20 cellular contexts compared by ENCODE assay signal in the genomic region with DNA sequence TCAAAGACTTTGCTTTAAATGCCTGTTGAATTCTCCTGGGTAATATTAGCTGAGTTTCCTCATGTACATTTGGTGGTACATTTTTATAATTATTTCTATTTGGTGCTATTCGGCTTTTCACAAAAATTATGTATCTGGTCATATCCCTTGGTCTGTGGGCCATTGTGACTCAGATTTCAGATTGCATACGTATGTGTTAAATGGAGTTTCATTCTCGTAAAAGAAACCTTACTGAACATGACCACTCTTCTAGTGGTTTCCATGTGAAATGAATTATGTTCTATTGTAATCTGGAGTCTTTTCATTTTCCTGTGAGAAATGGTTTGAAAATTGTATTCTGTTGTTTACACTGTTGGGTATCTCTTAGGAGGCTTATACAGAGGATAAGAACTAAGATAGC.
DNase-seq lines count a peak whose midpoint lies in the region; ATAC-seq, FAIRE-seq and TF ChIP-seq lines count a peak whose summit lies in the region.
"Had no signal": no experiment of that assay in that cellular context is flagged by ENCODE, and none has a peak within 500 bp of the region (broad histone marks: within the 10 kb centered on the region; RNA-seq: fewer than 3 reads in every experiment).

No MANE protein-coding gene starts in this region.

- H3K27me3 ChIP-seq in GM12878 (replicated peaks in 1 of 2; ENCODE audit: control insufficient read depth in 2 of 2, insufficient read depth in 2 of 2, low read length in 1 of 2) (no peaks in the 10 kb centered on the region), prostate gland (replicated peaks; ENCODE audit: insufficient read depth) (no peaks in the 10 kb centered on the region)
- H3K27me3 ChIP-seq: BLaER1 treated with 17β-estradiol and CSF1 and Interleukin-3, amounts not matched to agents 10 nM and 100 nM had no signal

- TF ChIP-seq POLR2A in GM12878 (IDR thresholded peaks at IDR 0.05; ENCODE audit: low read depth, low read length) (no peak), prostate gland (IDR thresholded peaks at IDR 0.05) (no peak)

- TF ChIP-seq EP300 in GM12878 (IDR thresholded peaks at IDR 0.05; ENCODE audit: borderline replicate concordance in 1 of 2, control insufficient read depth in 1 of 2, low read depth in 2 of 2, low read length in 2 of 2) = peak; percentile 75 to 79; a peak in 3 of 4 replicates

- H4K20me1 ChIP-seq in GM12878 (ENCODE audit: control insufficient read depth, insufficient read depth) = no peaks in the 10 kb centered on the region
- H4K20me1 ChIP-seq: BLaER1 treated with 17β-estradiol and CSF1 and Interleukin-3, amounts not matched to agents 10 nM and 100 nM had no signal

- no peak overlapping the region for H3K9ac ChIP-seq in GM12878 (ENCODE audit: control insufficient read depth, insufficient read depth, low read length)
- H3K9ac ChIP-seq: BLaER1 treated with 17β-estradiol and CSF1 and Interleukin-3, amounts not matched to agents 10 nM and 100 nM; GM23248 had no signal

- H3K4me1 ChIP-seq in GM12878 (ENCODE audit: control insufficient read depth, insufficient read depth, low read length) = no peaks in the 10 kb centered on the region
- H3K4me1 ChIP-seq in prostate gland (replicated peaks) = no peaks in the 10 kb centered on the region
- H3K4me1 ChIP-seq: HAP-1 had no signal

- TF ChIP-seq RAD21 in GM12878 (IDR thresholded peaks at IDR 0.05; ENCODE audit: insufficient read depth, low read depth, low read length) = no peak

- POLR2A ChIA-PET in GM12878 (lab: Charles Lee) = interaction anchor here (0.5 kb wide), 1 partner anchor 108 kb away, joined by 3 read pairs; no protein-coding TSS in a partner anchor

- SMC1A ChIA-PET in GM12878 (lab: Charles Lee; ENCODE audit: uncharacterized antibody, unreplicated experiment) = interaction anchor here (0.5 to 3.4 kb wide), 13 partner anchors 13 to 151 kb away, joined by 3 to 18 read pairs (median 4); no protein-coding TSS in a partner anchor

- BruUV-seq in GM12878 (replicated peaks; lab: Mats Ljungman, UMichigan) = no TSS peak

- CTCF ChIA-PET in GM12878 (lab: Yijun Ruan, JAX) = interaction anchor here (0.7 to 1.8 kb wide), 3 partner anchors 13 to 33 kb away, joined by 3 to 4 read pairs (median 3); no protein-coding TSS in a partner anchor

- TF ChIP-seq CTCF in GM12865 (IDR thresholded peaks at IDR 0.05; ENCODE audit: insufficient read depth, low read depth, low read length, missing control alignments) (no peak), GM12878 (IDR thresholded peaks at IDR 0.05 in 2 of 3, conservative IDR thresholded peaks at IDR 0.05 in 1 of 3; ENCODE audit: control insufficient read depth in 2 of 3, extremely low read depth in 1 of 3, insufficient read depth in 1 of 3, low read depth in 3 of 3, low read length in 3 of 3) (no peak), prostate gland (IDR thresholded peaks at IDR 0.05) (no peak)

- H3K36me3 ChIP-seq in GM12878 (ENCODE audit: control insufficient read depth in 2 of 2, insufficient read depth in 2 of 2, low read length in 1 of 2) (no peaks in the 10 kb centered on the region), prostate gland (no peaks in the 10 kb centered on the region)
- H3K36me3 ChIP-seq: BLaER1 treated with 17β-estradiol and CSF1 and Interleukin-3, amounts not matched to agents 10 nM and 100 nM; HAP-1 had no signal

- no peaks in the 10 kb centered on the region for H3K79me2 ChIP-seq in GM12878 (ENCODE audit: control insufficient read depth, insufficient read depth, low read length)

- H3K9me3 ChIP-seq in GM12878 (replicated peaks; ENCODE audit: control insufficient read depth, insufficient read depth, low read length) (no peaks in the 10 kb centered on the region), prostate gland (no peaks in the 10 kb centered on the region)
- H3K9me3 ChIP-seq: BLaER1 treated with 17β-estradiol and CSF1 and Interleukin-3, amounts not matched to agents 10 nM and 100 nM; HAP-1 had no signal

- intact Hi-C loops in GM12878 (cut with micrococcal nuclease; ENCODE audit: unreplicated experiment) (loop anchor here (5.0 kb wide), 1 partner anchor 109 kb away; no protein-coding TSS in a partner anchor), left cardiac atrium (cut with DNase I) (no loop called here), sciatic nerve (cut with DNase I) (no loop called here), prostate gland (cut with DNase I) (no loop called here)

- ATAC-seq in GM19351 (IDR thresholded peaks at IDR 0.05; ENCODE audit: unreplicated experiment) (peak; percentile 53), HG03432 (IDR thresholded peaks at IDR 0.05; ENCODE audit: unreplicated experiment) (peak; percentile 48), GM12878 (peak; percentile 81), left cardiac atrium (no peak), sciatic nerve (no peak)
- ATAC-seq: CD8-positive, alpha-beta T cell; HepG2 had no signal

- in situ Hi-C loops in GM12878 (cut with MboI) = no loop called here

- H3K4me2 ChIP-seq in GM12878 (ENCODE audit: control insufficient read depth, insufficient read depth) = no peak overlapping the region

- peak overlapping the region; percentile 32 for H3K27ac ChIP-seq in GM12878 (ENCODE audit: control insufficient read depth, insufficient read depth)
- no peak overlapping the region for H3K27ac ChIP-seq in prostate gland
- H3K27ac ChIP-seq: BLaER1 treated with 17β-estradiol and CSF1 and Interleukin-3, amounts not matched to agents 10 nM and 100 nM; GM23248 had no signal

- H2AFZ ChIP-seq in GM12878 (ENCODE audit: control insufficient read depth, low read depth, low read length) = 0 out of 2 replicates have a peak overlapping the region, but pooled peaks have one; percentile 7
- H2AFZ ChIP-seq: GM23248 had no signal

- RAD21 ChIA-PET in GM12878 (lab: Charles Lee; ENCODE audit: unreplicated experiment) = interaction anchor here (0.8 to 2.3 kb wide), 3 partner anchors 18 to 24 kb away, joined by 3 to 11 read pairs (median 7); no protein-coding TSS in a partner anchor

- no peak for FAIRE-seq in GM12878 (lab: Jason Lieb, UNC)
- FAIRE-seq: GM12891, GM18507, HepG2 had no signal

- H3K4me3 ChIP-seq in GM12865 (ENCODE audit: low read depth, low read length) (no peak overlapping the region), GM12878 (no peak overlapping the region), prostate gland (no peak overlapping the region)
- H3K4me3 ChIP-seq: BLaER1 treated with 17β-estradiol and CSF1 and Interleukin-3, amounts not matched to agents 10 nM and 100 nM; GM23248; HAP-1 had no signal

- peak; percentile 17 for DNase-seq in GM12865 (ENCODE audit: low read depth)
- no peak for DNase-seq in GM12878 (ENCODE audit: low read depth, low spot score)
- no peak for DNase-seq in left cardiac atrium
- DNase-seq in sciatic nerve (ENCODE audit: low spot score) = no peak
- DNase-seq in activated naive CD4-positive, alpha-beta T cell treated with Interleukin-2 at 50 U/mL for 16 hours = no peak
- no peak for DNase-seq in prostate gland (ENCODE audit: low spot score)
- DNase-seq: 8988T; Calu3; CD8-positive, alpha-beta T cell; DMS79 treated with DMSO at 0.1 percent for 48 hours; GF-D8; GM23248; KBM-7 had no signal

- WGBS in GM12878 (ENCODE audit: insufficient coverage, insufficient replicate concordance, low lambda C conversion rate, missing lambda C conversion rate) = 36% methylated on average over 3 of the region's 3 CpGs
- 97% methylated on average over 3 of the region's 3 CpGs for WGBS in prostate gland

TF ChIP-seq in GM12878, 131 proteins besides CTCF, POLR2A, EP300 and RAD21 (continues in another document):
- TF ChIP-seq, protein P1, sequence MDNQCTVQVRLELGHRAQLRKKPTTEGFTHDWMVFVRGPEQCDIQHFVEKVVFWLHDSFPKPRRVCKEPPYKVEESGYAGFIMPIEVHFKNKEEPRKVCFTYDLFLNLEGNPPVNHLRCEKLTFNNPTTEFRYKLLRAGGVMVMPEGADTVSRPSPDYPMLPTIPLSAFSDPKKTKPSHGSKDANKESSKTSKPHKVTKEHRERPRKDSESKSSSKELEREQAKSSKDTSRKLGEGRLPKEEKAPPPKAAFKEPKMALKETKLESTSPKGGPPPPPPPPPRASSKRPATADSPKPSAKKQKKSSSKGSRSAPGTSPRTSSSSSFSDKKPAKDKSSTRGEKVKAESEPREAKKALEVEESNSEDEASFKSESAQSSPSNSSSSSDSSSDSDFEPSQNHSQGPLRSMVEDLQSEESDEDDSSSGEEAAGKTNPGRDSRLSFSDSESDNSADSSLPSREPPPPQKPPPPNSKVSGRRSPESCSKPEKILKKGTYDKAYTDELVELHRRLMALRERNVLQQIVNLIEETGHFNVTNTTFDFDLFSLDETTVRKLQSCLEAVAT (IDR thresholded peaks at IDR 0.05) = no peak
- TF ChIP-seq, protein P2, sequence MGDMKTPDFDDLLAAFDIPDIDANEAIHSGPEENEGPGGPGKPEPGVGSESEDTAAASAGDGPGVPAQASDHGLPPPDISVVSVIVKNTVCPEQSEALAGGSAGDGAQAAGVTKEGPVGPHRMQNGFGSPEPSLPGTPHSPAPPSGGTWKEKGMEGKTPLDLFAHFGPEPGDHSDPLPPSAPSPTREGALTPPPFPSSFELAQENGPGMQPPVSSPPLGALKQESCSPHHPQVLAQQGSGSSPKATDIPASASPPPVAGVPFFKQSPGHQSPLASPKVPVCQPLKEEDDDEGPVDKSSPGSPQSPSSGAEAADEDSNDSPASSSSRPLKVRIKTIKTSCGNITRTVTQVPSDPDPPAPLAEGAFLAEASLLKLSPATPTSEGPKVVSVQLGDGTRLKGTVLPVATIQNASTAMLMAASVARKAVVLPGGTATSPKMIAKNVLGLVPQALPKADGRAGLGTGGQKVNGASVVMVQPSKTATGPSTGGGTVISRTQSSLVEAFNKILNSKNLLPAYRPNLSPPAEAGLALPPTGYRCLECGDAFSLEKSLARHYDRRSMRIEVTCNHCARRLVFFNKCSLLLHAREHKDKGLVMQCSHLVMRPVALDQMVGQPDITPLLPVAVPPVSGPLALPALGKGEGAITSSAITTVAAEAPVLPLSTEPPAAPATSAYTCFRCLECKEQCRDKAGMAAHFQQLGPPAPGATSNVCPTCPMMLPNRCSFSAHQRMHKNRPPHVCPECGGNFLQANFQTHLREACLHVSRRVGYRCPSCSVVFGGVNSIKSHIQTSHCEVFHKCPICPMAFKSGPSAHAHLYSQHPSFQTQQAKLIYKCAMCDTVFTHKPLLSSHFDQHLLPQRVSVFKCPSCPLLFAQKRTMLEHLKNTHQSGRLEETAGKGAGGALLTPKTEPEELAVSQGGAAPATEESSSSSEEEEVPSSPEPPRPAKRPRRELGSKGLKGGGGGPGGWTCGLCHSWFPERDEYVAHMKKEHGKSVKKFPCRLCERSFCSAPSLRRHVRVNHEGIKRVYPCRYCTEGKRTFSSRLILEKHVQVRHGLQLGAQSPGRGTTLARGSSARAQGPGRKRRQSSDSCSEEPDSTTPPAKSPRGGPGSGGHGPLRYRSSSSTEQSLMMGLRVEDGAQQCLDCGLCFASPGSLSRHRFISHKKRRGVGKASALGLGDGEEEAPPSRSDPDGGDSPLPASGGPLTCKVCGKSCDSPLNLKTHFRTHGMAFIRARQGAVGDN (IDR thresholded peaks at IDR 0.05) = no peak
- TF ChIP-seq MTA2 (IDR thresholded peaks at IDR 0.05; ENCODE audit: low read depth) = peak; percentile 78; the same call in 1 of the 2 replicates

Comparison
In these comparisons a context has a peak if more than half of its experiments do, and no peak if none do; other contexts are left out.
1. ATAC-seq: peak in GM19351 (single experiment), HG03432 (single experiment) and GM12878 (single experiment); none in left cardiac atrium (0 of 2) and sciatic nerve (single experiment).